In genomic region chr16:30996324-30996999, GRCh38 we compare ENCODE assay signal across 6 cellular contexts. TPM values are rescaled to one million over a fixed set of nuclear protein-coding genes. Genes with fewer than 3 reads are reported as not detected.
DNase-seq lines count a peak whose midpoint lies in the region; ATAC-seq and TF ChIP-seq lines count a peak whose summit lies in the region.

No MANE protein-coding gene starts in this region.

- BruUV-seq in MCF 10A (replicated peaks; lab: Mats Ljungman, UMichigan) = no TSS peak

- H3K27me3 ChIP-seq in neural progenitor cell = peaks cover 36% of the 10 kb centered on the region

- no peak overlapping the region for H2AFZ ChIP-seq in neural progenitor cell (replicated peaks)

- peak overlapping the region; percentile 78 for H3K4me3 Mint-ChIP-seq in MCF 10A (ENCODE audit: unreplicated experiment)
- H3K4me3 Mint-ChIP-seq in neural progenitor cell = peak overlapping the region; percentile 75

- CTCF ChIA-PET in MCF 10A (lab: Yijun Ruan, JAX) = interaction anchor here (4.6 kb wide), 1 partner anchor 12 kb away, joined by 43 read pairs; the partner anchor contains the start of gene HSD3B7

- H3K27ac Mint-ChIP-seq in MCF 10A (ENCODE audit: low read depth, unreplicated experiment) (peak overlapping the region; percentile 42), neural progenitor cell (no peak overlapping the region)

- POLR2A ChIA-PET in MCF 10A (lab: Yijun Ruan, JAX) = interaction anchor here (0.9 to 1.4 kb wide), 3 partner anchors 37 to 145 kb away, joined by 3 to 9 read pairs (median 3); partner anchors contain the start of genes STX4, ZNF646 and ZNF668

- H3K4me3 ChIP-seq in HFF-Myc (replicated peaks; ENCODE audit: low read depth, low read length) (peak overlapping the region; percentile 53), neural progenitor cell (peak overlapping the region; percentile 55)

- H3K36me3 ChIP-seq in neural progenitor cell = no peaks in the 10 kb centered on the region

- H3K4me1 ChIP-seq in neural progenitor cell = peaks cover 8% of the 10 kb centered on the region

- H3K27ac ChIP-seq in neural progenitor cell = no peak overlapping the region

- H3K9ac ChIP-seq in neural progenitor cell = no peak overlapping the region

- H4K20me1 ChIP-seq in neural progenitor cell (ENCODE audit: low read depth) = no peaks in the 10 kb centered on the region

- DNase-seq in HFF-Myc (ENCODE audit: extremely low read depth, low read depth) (no peak), MCF 10A (ENCODE audit: unreplicated experiment) (no peak), neural progenitor cell (ENCODE audit: low spot score) (no peak), T1000 (lab: John Stamatoyannopoulos, UW) (no peak), germinal center (ENCODE audit: low spot score) (no peak)

- no peak for TF ChIP-seq CTCF in HFF-Myc (IDR thresholded peaks at IDR 0.05; ENCODE audit: low read depth, low read length, missing control alignments)
- no peak for TF ChIP-seq CTCF in MCF 10A (IDR thresholded peaks at IDR 0.05; ENCODE audit: unreplicated experiment)
- no peak for TF ChIP-seq CTCF in neural progenitor cell (IDR thresholded peaks at IDR 0.05)

- H3K9me3 Mint-ChIP-seq in MCF 10A (ENCODE audit: unreplicated experiment) (no peaks in the 10 kb centered on the region), neural progenitor cell (no peaks in the 10 kb centered on the region)

- H3K27me3 Mint-ChIP-seq in MCF 10A (ENCODE audit: insufficient read depth, unreplicated experiment) = no peaks in the 10 kb centered on the region
- H3K27me3 Mint-ChIP-seq in neural progenitor cell (ENCODE audit: insufficient read depth, low read depth) = peaks cover 8% of the 10 kb centered on the region

- no peaks in the 10 kb centered on the region for H3K9me3 ChIP-seq in neural progenitor cell (ENCODE audit: low read depth)

- H3F3A ChIP-seq in neural progenitor cell (ENCODE audit: low read depth) = peaks cover 28% of the 10 kb centered on the region

- intact Hi-C loops in MCF 10A (cut with micrococcal nuclease) = loop anchor here (2.0 to 5.0 kb wide), 2 partner anchors 36 to 76 kb away; partner anchors contain the start of gene STX4

- H3K4me1 Mint-ChIP-seq in MCF 10A (ENCODE audit: insufficient read depth, unreplicated experiment) (peaks cover 11% of the 10 kb centered on the region), neural progenitor cell (peaks cover 5% of the 10 kb centered on the region)

- no peaks in the 10 kb centered on the region for H3K36me3 Mint-ChIP-seq in MCF 10A (ENCODE audit: insufficient read depth, unreplicated experiment)
- peaks cover 3% of the 10 kb centered on the region for H3K36me3 Mint-ChIP-seq in neural progenitor cell

- peak overlapping the region; percentile 94 for H3K4me2 ChIP-seq in neural progenitor cell

- H3K79me2 ChIP-seq in neural progenitor cell (ENCODE audit: low read depth) = no peaks in the 10 kb centered on the region

- ATAC-seq in HG03280 (IDR thresholded peaks at IDR 0.05; ENCODE audit: unreplicated experiment) = no peak

RNA-seq across cellular contexts. Expression of gene HSD3B7, which starts 11.5 kb away (rescaled TPM):
- 5.0 and 5.3 TPM in 2 replicates for total RNA-seq in MCF 10A (2022)
- total RNA-seq in neural progenitor cell (ENCODE audit: low replicate concordance) = 1.4 and 2.9 TPM in 2 replicates

RNA-seq across cellular contexts. Expression of gene STX1B, which starts 14.0 kb away (rescaled TPM):
- total RNA-seq in MCF 10A (2022) (0.42 and 0.91 TPM in 2 replicates), neural progenitor cell (ENCODE audit: low replicate concordance) (6.6 and 7.3 TPM in 2 replicates)

RNA-seq across cellular contexts. Expression of gene STX4, which starts 36.9 kb away (rescaled TPM):
- 66.7 and 89.2 TPM in 2 replicates for total RNA-seq in MCF 10A (2022)
- 6.6 and 13.3 TPM in 2 replicates for total RNA-seq in neural progenitor cell (ENCODE audit: low replicate concordance)

RNA-seq across cellular contexts. Expression of gene SETD1A, which starts 38.9 kb away (rescaled TPM):
- total RNA-seq in MCF 10A (2022) (15.0 and 15.8 TPM in 2 replicates), neural progenitor cell (ENCODE audit: low replicate concordance) (3.2 and 5.8 TPM in 2 replicates)

RNA-seq across cellular contexts. Expression of gene ORAI3, which starts 47.6 kb away (rescaled TPM):
- total RNA-seq in MCF 10A (2022) = 16.2 and 21.2 TPM in 2 replicates
- total RNA-seq in neural progenitor cell (ENCODE audit: low replicate concordance) = 10.2 and 20.1 TPM in 2 replicates
